In genomic region chr6:159312204-159312603, GRCh38 we compare ENCODE assay signal across 23 cellular contexts.
DNase-seq lines count a peak whose midpoint lies in the region; ATAC-seq, FAIRE-seq and TF ChIP-seq lines count a peak whose summit lies in the region.
"Had no signal": no experiment of that assay in that cellular context is flagged by ENCODE, and none has a peak within 500 bp of the region (broad histone marks: within the 10 kb centered on the region; RNA-seq: fewer than 3 reads in every experiment).

No MANE protein-coding gene starts in this region.

- no peaks in the 10 kb centered on the region for H4K20me1 ChIP-seq in astrocyte (ENCODE audit: insufficient read depth, low read length)

- H3K9ac ChIP-seq in astrocyte (ENCODE audit: low read length) (no peak overlapping the region), subcutaneous abdominal adipose tissue (ENCODE audit: low read length in 5 of 5) (no peak overlapping the region)
- H3K9ac ChIP-seq: SK-N-SH had no signal

- intact Hi-C loops in left ventricle myocardium superior (cut with micrococcal nuclease): no loop called here

- H3K79me2 ChIP-seq in astrocyte (ENCODE audit: insufficient read depth, low read length): no peaks in the 10 kb centered on the region

- no peaks in the 10 kb centered on the region for H3K36me3 Mint-ChIP-seq in astrocyte (ENCODE audit: low read depth, unreplicated experiment)

- no peak overlapping the region for H2AFZ ChIP-seq in astrocyte (ENCODE audit: low read depth, low read length)

- no peak overlapping the region for H3K27ac Mint-ChIP-seq in astrocyte (ENCODE audit: unreplicated experiment)
- H3K27ac Mint-ChIP-seq: IgD-negative memory B cell had no signal

- H3K4me3 ChIP-seq in AG10803 (ENCODE audit: low read length) (no peak overlapping the region), astrocyte (ENCODE audit: insufficient read depth, low read depth, low read length) (no peak overlapping the region), gastroesophageal sphincter (no peak overlapping the region), subcutaneous abdominal adipose tissue (ENCODE audit: low read depth in 1 of 5, low read length in 5 of 5) (no peak overlapping the region)

- H3K36me3 ChIP-seq in astrocyte (ENCODE audit: insufficient read depth, low read length): no peaks in the 10 kb centered on the region
- H3K36me3 ChIP-seq in gastroesophageal sphincter: no peaks in the 10 kb centered on the region
- H3K36me3 ChIP-seq in subcutaneous abdominal adipose tissue (ENCODE audit: control insufficient read depth in 5 of 5, insufficient read depth in 5 of 5, low read length in 5 of 5): no peaks in the 10 kb centered on the region
- H3K36me3 ChIP-seq: BE2C had no signal

- H3K9me3 ChIP-seq in astrocyte (ENCODE audit: insufficient read depth, low read depth, low read length): peaks cover 6% of the 10 kb centered on the region
- H3K9me3 ChIP-seq in gastroesophageal sphincter: no peaks in the 10 kb centered on the region
- H3K9me3 ChIP-seq in subcutaneous abdominal adipose tissue (ENCODE audit: control insufficient read depth in 5 of 5, low read length in 5 of 5): no peaks in the 10 kb centered on the region
- H3K9me3 ChIP-seq: BE2C, SK-N-SH had no signal

- TF ChIP-seq POLR2A in gastroesophageal sphincter (IDR thresholded peaks at IDR 0.05): no peak

- FAIRE-seq in astrocyte (lab: Jason Lieb, UNC): no peak
- FAIRE-seq: D721Med had no signal

- WGBS in gastroesophageal sphincter (ENCODE audit: low coverage in 1 of 2), 2 donors: 0 to 8% methylated on average over 1 of the region's 1 CpG

- TF ChIP-seq CTCF in AG10803 (conservative IDR thresholded peaks at IDR 0.05; ENCODE audit: low read length) (no peak), astrocyte (IDR thresholded peaks at IDR 0.05; ENCODE audit: insufficient read depth, low read depth, low read length) (no peak), gastroesophageal sphincter (IDR thresholded peaks at IDR 0.05) (no peak)

- no peaks in the 10 kb centered on the region for H3K9me3 Mint-ChIP-seq in astrocyte (ENCODE audit: unreplicated experiment)

- TF ChIP-seq EP300 in gastroesophageal sphincter (IDR thresholded peaks at IDR 0.05): no peak

- H3K4me1 ChIP-seq in astrocyte (ENCODE audit: insufficient read depth, low read length) (no peaks in the 10 kb centered on the region), gastroesophageal sphincter (peaks cover 4 to 42% (median 5%) of the 10 kb centered on the region in 3 donors), subcutaneous abdominal adipose tissue (ENCODE audit: control insufficient read depth in 5 of 5, insufficient read depth in 5 of 5, low read length in 5 of 5) (peaks cover 0 to 33% (median 29%) of the 10 kb centered on the region in 5 donors)
- H3K4me1 ChIP-seq: BE2C had no signal

- peaks cover 7% of the 10 kb centered on the region for H3K27me3 Mint-ChIP-seq in astrocyte (ENCODE audit: low read depth, unreplicated experiment)

- ATAC-seq in gastroesophageal sphincter (no peak), HG02981 (IDR thresholded peaks at IDR 0.05; ENCODE audit: unreplicated experiment) (no peak), GM18907 (IDR thresholded peaks at IDR 0.05; ENCODE audit: unreplicated experiment) (no peak), left ventricle myocardium superior (no peak)

- DNase-seq in AG10803 (ENCODE audit: low read depth): peak; percentile 59
- peak; percentile 19 for DNase-seq in astrocyte (ENCODE audit: low read depth)
- DNase-seq in left ventricle myocardium superior: no peak
- DNase-seq in NCI-H774 (lab: John Stamatoyannopoulos, UW): no peak
- DNase-seq: 8988T; BE2C; GF-D8; MV-4-11; NCI-H1105 treated with DMSO at 0.1 percent for 48 hours; NCI-H2029 treated with DMSO at 0.1 percent for 48 hours; NCI-H226; NCI-H510A treated with DMSO at 0.1 percent for 48 hours; NCI-H748 treated with DMSO at 0.1 percent for 48 hours; NK-92 treated with Interleukin-12 subunit alpha and Interleukin-12 subunit beta, amount 100 ng/mL, for 24 hours; SHP77 treated with DMSO at 0.1 percent for 48 hours; SK-N-SH had no signal

- no peaks in the 10 kb centered on the region for H3K27me3 ChIP-seq in astrocyte (ENCODE audit: insufficient read depth, low read length)
- H3K27me3 ChIP-seq in gastroesophageal sphincter: no peaks in the 10 kb centered on the region
- no peaks in the 10 kb centered on the region for H3K27me3 ChIP-seq in subcutaneous abdominal adipose tissue (ENCODE audit: control insufficient read depth in 5 of 5, insufficient read depth in 4 of 5, low read length in 5 of 5)
- H3K27me3 ChIP-seq: BE2C had no signal

- H3K4me1 Mint-ChIP-seq in astrocyte (ENCODE audit: low read depth, unreplicated experiment): no peaks in the 10 kb centered on the region

- H3K4me2 ChIP-seq in astrocyte (ENCODE audit: low read length): no peak overlapping the region
- H3K4me2 ChIP-seq: SK-N-SH had no signal

- H3K27ac ChIP-seq in astrocyte (ENCODE audit: low read depth, low read length) (no peak overlapping the region), gastroesophageal sphincter (peak overlapping the region in 3 of 4 donors; percentile 31 to 64 (median 48)), subcutaneous abdominal adipose tissue (ENCODE audit: low read depth, low read length) (peak overlapping the region; percentile 59)
- H3K27ac ChIP-seq: RWPE1 had no signal

- no peak overlapping the region for H3K4me3 Mint-ChIP-seq in astrocyte (ENCODE audit: unreplicated experiment)
- H3K4me3 Mint-ChIP-seq: IgD-negative memory B cell had no signal

Comparison
In these comparisons a context has a peak if more than half of its experiments do, and no peak if none do; other contexts are left out.
1. DNase-seq: peak in AG10803 (single experiment) and astrocyte (single experiment); none in left ventricle myocardium superior (single experiment) and NCI-H774 (single experiment).